ENCODE assay signal across 9 cellular contexts in genomic region chr11:117950320-117950719, GRCh38. TPM values are rescaled to one million over a fixed set of nuclear protein-coding genes. Genes with fewer than 3 reads are reported as not detected.
DNase-seq lines count a peak whose midpoint lies in the region; ATAC-seq and TF ChIP-seq lines count a peak whose summit lies in the region.
"Had no signal": no experiment of that assay in that cellular context is flagged by ENCODE, and none has a peak within 500 bp of the region (broad histone marks: within the 10 kb centered on the region; RNA-seq: fewer than 3 reads in every experiment).

No MANE protein-coding gene starts in this region.

- 0 out of 2 replicates have a peak, but pooled peaks have one; percentile 18 for TF ChIP-seq CTCF in C4-2B (conservative IDR thresholded peaks at IDR 0.05)
- no peak for TF ChIP-seq CTCF in endothelial cell (IDR thresholded peaks at IDR 0.05; ENCODE audit: unreplicated experiment)

- no peaks in the 10 kb centered on the region for H3K36me3 ChIP-seq in KOPT-K1 (ENCODE audit: insufficient read depth, low read length)

- H3K27me3 Mint-ChIP-seq in endothelial cell (ENCODE audit: unreplicated experiment): peaks cover 9% of the 10 kb centered on the region

- no peak overlapping the region for H3K27ac Mint-ChIP-seq in endothelial cell (ENCODE audit: unreplicated experiment)

- ATAC-seq in left colon: peak; percentile 36
- no peak for ATAC-seq in HG03175 (IDR thresholded peaks at IDR 0.05; ENCODE audit: unreplicated experiment)

- intact Hi-C loops in left colon (cut with DNase I, micrococcal nuclease): no loop called here

- no peaks in the 10 kb centered on the region for H3K9me3 ChIP-seq in KOPT-K1 (ENCODE audit: insufficient read depth, low read length, poor library complexity, severe bottlenecking)

- peaks cover 14% of the 10 kb centered on the region for H3K4me1 Mint-ChIP-seq in endothelial cell (ENCODE audit: unreplicated experiment)

- H3K36me3 Mint-ChIP-seq in endothelial cell (ENCODE audit: low read depth, unreplicated experiment): no peaks in the 10 kb centered on the region

- H3K27ac ChIP-seq in C4-2B (no peak overlapping the region), KOPT-K1 (ENCODE audit: low read depth, low read length, poor library complexity, severe bottlenecking) (peak overlapping the region; percentile 53)

- H3K4me3 Mint-ChIP-seq in endothelial cell (ENCODE audit: unreplicated experiment): no peak overlapping the region

- no peaks in the 10 kb centered on the region for H3K9me3 Mint-ChIP-seq in endothelial cell (ENCODE audit: unreplicated experiment)

- DNase-seq in activated CD8-positive, alpha-beta memory T cell treated with anti-CD3 and anti-CD28 coated beads, Interleukin-2, amount 50 U/mL, for 1 hour (ENCODE audit: extremely low read depth): peak; percentile 59
- DNase-seq in left colon: peak in 1 of 2 donors; percentile 34
- no peak for DNase-seq in endothelial cell (ENCODE audit: low spot score)
- no peak for DNase-seq in amygdala (lab: John Stamatoyannopoulos, UW)
- no peak for DNase-seq in NCI-H2171 (lab: John Stamatoyannopoulos, UW)
- DNase-seq: NCI-H2081 treated with DMSO at 0.1 percent for 48 hours had no signal

RNA-seq across cellular contexts. Expression of gene TMPRSS13, which starts 21.1 kb away (rescaled TPM):
- total RNA-seq in left colon (under 1 TPM; 0.46 to 0.87 TPM), endothelial cell (ENCODE audit: unreplicated experiment) (1.8 TPM)

RNA-seq across cellular contexts. Expression of gene IL10RA, which starts 35.9 kb away (rescaled TPM):
- total RNA-seq in left colon (10 to 100 TPM in 1 of 2 donors, 1 to 10 TPM in 1; 4.4 to 19.0 TPM), endothelial cell (ENCODE audit: unreplicated experiment) (0.82 TPM)
